In genomic region chr15:44584162-44584749, GRCh38 we compare ENCODE assay signal across 8 cellular contexts. TPM values are rescaled to one million over a fixed set of nuclear protein-coding genes. Genes with fewer than 3 reads are reported as not detected.
DNase-seq lines count a peak whose midpoint lies in the region; ATAC-seq lines count a peak whose summit lies in the region.

No MANE protein-coding gene starts in this region.

- ATAC-seq in left ventricle myocardium superior, result peak; percentile 78
- ATAC-seq in GM21367 (IDR thresholded peaks at IDR 0.05; ENCODE audit: unreplicated experiment), result no peak

- H3K27me3 Mint-ChIP-seq in activated T-helper 2 cell treated with anti-CD3 and anti-CD28 coated beads, Interferon-gamma antibody, Interleukin-2, Interleukin-4, amounts not matched to agents 10 μg/mL and 5 μg/mL and 100 μg/mL, durations not matched to agents 14 hours and 24 hours and 36 hours (ENCODE audit: low read depth), result no peaks in the 10 kb centered on the region

- H3K4me1 ChIP-seq in NT2/D1 (ENCODE audit: insufficient read depth, insufficient read length), result no peaks in the 10 kb centered on the region

- H3K36me3 Mint-ChIP-seq in activated T-helper 2 cell treated with anti-CD3 and anti-CD28 coated beads, Interferon-gamma antibody, Interleukin-2, Interleukin-4, amounts not matched to agents 10 μg/mL and 5 μg/mL and 100 μg/mL, durations not matched to agents 14 hours and 24 hours and 36 hours (ENCODE audit: low read depth), result peaks cover 73% of the 10 kb centered on the region

- H3K9me3 ChIP-seq in NT2/D1 (ENCODE audit: insufficient read depth, low read length), result no peaks in the 10 kb centered on the region

- H3K27me3 ChIP-seq in NT2/D1 (ENCODE audit: insufficient read depth, insufficient read length), result no peaks in the 10 kb centered on the region

- DNase-seq in NCI-H82 (lab: John Stamatoyannopoulos, UW), result peak; percentile 50
- no peak for DNase-seq in NCI-H82 treated with DMSO at 0.1 percent for 48 hours (lab: John Stamatoyannopoulos, UW; ENCODE audit: unreplicated experiment)
- peak; percentile 8 for DNase-seq in NT2/D1 (ENCODE audit: low read depth, low spot score)
- DNase-seq in activated T-helper 2 cell treated with anti-CD3 and anti-CD28 coated beads, Interferon-gamma antibody, Interleukin-2, Interleukin-4, amounts not matched to agents 10 μg/mL and 5 μg/mL and 100 μg/mL, durations not matched to agents 14 hours and 24 hours and 36 hours (ENCODE audit: low spot score), result peak; percentile 29
- peak; percentile 57 for DNase-seq in left ventricle myocardium superior
- DNase-seq in stimulated activated CD4-positive, alpha-beta T cell treated with anti-CD3 and anti-CD28 coated beads, TNF-alpha, amount 100 ng/mL, for 24 hours (ENCODE audit: low read depth in 3 of 3), result peak; percentile 8 to 52 (median 20)
- no peak for DNase-seq in T1000 (lab: John Stamatoyannopoulos, UW)

- H3K4me3 ChIP-seq in NT2/D1 (ENCODE audit: insufficient read length, low read depth), result no peak overlapping the region

- peaks cover 8% of the 10 kb centered on the region for H3K4me1 Mint-ChIP-seq in activated T-helper 2 cell treated with anti-CD3 and anti-CD28 coated beads, Interferon-gamma antibody, Interleukin-2, Interleukin-4, amounts not matched to agents 10 μg/mL and 5 μg/mL and 100 μg/mL, durations not matched to agents 14 hours and 24 hours and 36 hours (ENCODE audit: low read depth)

- H3K9me3 Mint-ChIP-seq in activated T-helper 2 cell treated with anti-CD3 and anti-CD28 coated beads, Interferon-gamma antibody, Interleukin-2, Interleukin-4, amounts not matched to agents 10 μg/mL and 5 μg/mL and 100 μg/mL, durations not matched to agents 14 hours and 24 hours and 36 hours, result no peaks in the 10 kb centered on the region

- H3K4me3 Mint-ChIP-seq in activated T-helper 2 cell treated with anti-CD3 and anti-CD28 coated beads, Interferon-gamma antibody, Interleukin-2, Interleukin-4, amounts not matched to agents 10 μg/mL and 5 μg/mL and 100 μg/mL, durations not matched to agents 14 hours and 24 hours and 36 hours (ENCODE audit: low read depth), result no peak overlapping the region

- no peak overlapping the region for H3K9ac ChIP-seq in NT2/D1 (ENCODE audit: insufficient read length, low read depth)

- intact Hi-C loops in activated T-helper 2 cell treated with anti-CD3 and anti-CD28 coated beads, Interferon-gamma antibody, Interleukin-2, Interleukin-4, amounts not matched to agents 10 μg/mL and 5 μg/mL and 100 μg/mL, durations not matched to agents 14 hours and 24 hours and 36 hours (cut with micrococcal nuclease), result no loop called here
- intact Hi-C loops in left ventricle myocardium superior (cut with micrococcal nuclease), result loop anchor here (10.0 kb wide), 1 partner anchor 151 kb away; the partner anchor contains the start of gene TRIM69

- peak overlapping the region; percentile 61 for H3K27ac Mint-ChIP-seq in activated T-helper 2 cell treated with anti-CD3 and anti-CD28 coated beads, Interferon-gamma antibody, Interleukin-2, Interleukin-4, amounts not matched to agents 10 μg/mL and 5 μg/mL and 100 μg/mL, durations not matched to agents 14 hours and 24 hours and 36 hours

- peaks cover 43% of the 10 kb centered on the region for H3K36me3 ChIP-seq in NT2/D1 (ENCODE audit: insufficient read depth, insufficient read length, low read length)

RNA-seq across cellular contexts. Expression of gene EIF3J, which starts 47.3 kb away (rescaled TPM):
- total RNA-seq in activated T-helper 2 cell treated with anti-CD3 and anti-CD28 coated beads, Interferon-gamma antibody, Interleukin-2, Interleukin-4, amounts not matched to agents 10 μg/mL and 5 μg/mL and 100 μg/mL, durations not matched to agents 14 hours and 24 hours and 36 hours, result 127 and 135 TPM in 2 replicates
- 99.3 TPM for total RNA-seq in left ventricle myocardium superior

Comparison
In these comparisons a context has a peak if more than half of its experiments do, and no peak if none do; other contexts are left out.
1. DNase-seq: peak in NCI-H82 (single experiment), NT2/D1 (single experiment), activated T-helper 2 cell treated with anti-CD3 and anti-CD28 coated beads, Interferon-gamma antibody, Interleukin-2, Interleukin-4, amounts not matched to agents 10 μg/mL and 5 μg/mL and 100 μg/mL, durations not matched to agents 14 hours and 24 hours and 36 hours (single experiment), left ventricle myocardium superior (single experiment) and stimulated activated CD4-positive, alpha-beta T cell treated with anti-CD3 and anti-CD28 coated beads, TNF-alpha, amount 100 ng/mL, for 24 hours (3 of 3); none in NCI-H82 treated with DMSO at 0.1 percent for 48 hours (single experiment) and T1000 (single experiment).